ENCODE assay signal across 8 cellular contexts in genomic region chr20:9940329-9940728, GRCh38.
"Had no signal": no experiment of that assay in that cellular context is flagged by ENCODE, and none has a peak within 500 bp of the region (broad histone marks: within the 10 kb centered on the region; RNA-seq: fewer than 3 reads in every experiment).

No MANE protein-coding gene starts in this region.

- H3K4me3 ChIP-seq: GM12878 had no signal

- FAIRE-seq: G401.6, GM12878, GM12891, GM12892, GM18507, GM19239 had no signal

- DNase-seq: GDM1, GF-D8 had no signal

- ATAC-seq: GM12878 had no signal
